1 cellular context compared by ENCODE assay signal in genomic region chr17:75980188-75981018, GRCh38.
TF ChIP-seq lines count a peak whose summit lies in the region.

No MANE protein-coding gene starts in this region.

TF ChIP-seq in endothelial cell of umbilical vein, 7 proteins besides CTCF, POLR2A, EP300 and RAD21:
- TF ChIP-seq GATA2 (IDR thresholded peaks at IDR 0.05; ENCODE audit: insufficient read depth, insufficient read length, low read depth, low read length) = no peak
- TF ChIP-seq JUN (IDR thresholded peaks at IDR 0.05; ENCODE audit: borderline replicate concordance, insufficient read depth, insufficient read length, low read depth) = no peak
- no peak for TF ChIP-seq MYC (IDR thresholded peaks at IDR 0.05; ENCODE audit: low read depth, low read length)
- TF ChIP-seq POLR2AphosphoS5 (IDR thresholded peaks at IDR 0.05; ENCODE audit: insufficient read depth, low read depth, low read length) = no peak
